13 cellular contexts compared by ENCODE assay signal in genomic region chr10:8897769-8898168, GRCh38.
DNase-seq lines count a peak whose midpoint lies in the region; TF ChIP-seq lines count a peak whose summit lies in the region.
"Had no signal": no experiment of that assay in that cellular context is flagged by ENCODE, and none has a peak within 500 bp of the region (broad histone marks: within the 10 kb centered on the region; RNA-seq: fewer than 3 reads in every experiment).

No MANE protein-coding gene starts in this region.

- CTCF ChIA-PET in CD8-positive, alpha-beta memory T cell (lab: Charles Lee) = no interaction called here
- CTCF ChIA-PET in activated CD4-positive, alpha-beta memory T cell treated with anti-CD3 and anti-CD28 coated beads for 36 hours (lab: Charles Lee) = no interaction called here

- no peak overlapping the region for H3K4me3 ChIP-seq in CD8-positive, alpha-beta memory T cell (ENCODE audit: low read length)
- H3K4me3 ChIP-seq in effector memory CD4-positive, alpha-beta T cell (ENCODE audit: insufficient read depth, low read depth, low read length, poor library complexity, severe bottlenecking) = no peak overlapping the region
- H3K4me3 ChIP-seq: A549, GM12878, HAP-1 had no signal

- H3K27ac ChIP-seq in CD8-positive, alpha-beta memory T cell (ENCODE audit: low read depth, low read length) = no peak overlapping the region
- H3K27ac ChIP-seq in effector memory CD4-positive, alpha-beta T cell (ENCODE audit: insufficient read depth, low read length, poor library complexity, severe bottlenecking) = peak overlapping the region; percentile 46
- H3K27ac ChIP-seq: A549 had no signal

- intact Hi-C loops in activated CD4-positive, alpha-beta memory T cell treated with anti-CD3 and anti-CD28 coated beads for 36 hours (cut with micrococcal nuclease) = loop anchor here (5.0 to 10.0 kb wide), 2 partner anchors 95 to 843 kb away; partner anchors contain the start of gene GATA3
- intact Hi-C loops in activated T-helper 1 cell treated with anti-CD3 and anti-CD28 coated beads, Interleukin-12 subunit alpha, Interleukin-12 subunit beta, Interleukin-2, Interleukin-4 antibody, amounts not matched to agents 30 ng/mL and 10 ng/mL and 1 ng/mL, durations not matched to agents 14 hours and 24 hours and 36 hours (cut with micrococcal nuclease) = no loop called here

- H3K27ac Mint-ChIP-seq in activated naive CD8-positive, alpha-beta T cell = peak overlapping the region; percentile 75
- no peak overlapping the region for H3K27ac Mint-ChIP-seq in activated naive CD8-positive, alpha-beta T cell treated with anti-CD3 and anti-CD28 coated beads for 36 hours
- H3K27ac Mint-ChIP-seq in CD8-positive, alpha-beta memory T cell = peak overlapping the region in 5 of 8 donors; percentile 25 to 86 (median 70)
- peak overlapping the region; percentile 77 for H3K27ac Mint-ChIP-seq in activated CD4-positive, alpha-beta memory T cell treated with anti-CD3 and anti-CD28 coated beads for 36 hours
- H3K27ac Mint-ChIP-seq in activated T-helper 1 cell treated with anti-CD3 and anti-CD28 coated beads, Interleukin-12 subunit alpha, Interleukin-12 subunit beta, Interleukin-2, Interleukin-4 antibody, amounts not matched to agents 30 ng/mL and 10 ng/mL and 1 ng/mL, durations not matched to agents 14 hours and 24 hours and 36 hours = no peak overlapping the region
- H3K27ac Mint-ChIP-seq: CD14-positive monocyte had no signal

- TF ChIP-seq CTCF in GM13977 (IDR thresholded peaks at IDR 0.05; ENCODE audit: extremely low read depth, insufficient read depth, missing control alignments) = no peak

- peak overlapping the region; percentile 72 for H3K4me3 Mint-ChIP-seq in activated naive CD8-positive, alpha-beta T cell
- H3K4me3 Mint-ChIP-seq in activated naive CD8-positive, alpha-beta T cell treated with anti-CD3 and anti-CD28 coated beads for 36 hours = no peak overlapping the region
- peak overlapping the region in 3 of 7 donors; percentile 50 to 68 (median 53) for H3K4me3 Mint-ChIP-seq in CD8-positive, alpha-beta memory T cell
- H3K4me3 Mint-ChIP-seq in activated CD4-positive, alpha-beta memory T cell treated with anti-CD3 and anti-CD28 coated beads for 36 hours = peak overlapping the region; percentile 51
- no peak overlapping the region for H3K4me3 Mint-ChIP-seq in activated T-helper 1 cell treated with anti-CD3 and anti-CD28 coated beads, Interleukin-12 subunit alpha, Interleukin-12 subunit beta, Interleukin-2, Interleukin-4 antibody, amounts not matched to agents 30 ng/mL and 10 ng/mL and 1 ng/mL, durations not matched to agents 14 hours and 24 hours and 36 hours
- H3K4me3 Mint-ChIP-seq: CD14-positive monocyte had no signal

- no peaks in the 10 kb centered on the region for H3K27me3 Mint-ChIP-seq in activated naive CD8-positive, alpha-beta T cell
- H3K27me3 Mint-ChIP-seq in activated naive CD8-positive, alpha-beta T cell treated with anti-CD3 and anti-CD28 coated beads for 36 hours = no peaks in the 10 kb centered on the region
- H3K27me3 Mint-ChIP-seq in CD8-positive, alpha-beta memory T cell = peaks cover 3 to 8% of the 10 kb centered on the region in 2 donors
- H3K27me3 Mint-ChIP-seq in activated CD4-positive, alpha-beta memory T cell treated with anti-CD3 and anti-CD28 coated beads for 36 hours = peaks cover 9% of the 10 kb centered on the region
- no peaks in the 10 kb centered on the region for H3K27me3 Mint-ChIP-seq in activated T-helper 1 cell treated with anti-CD3 and anti-CD28 coated beads, Interleukin-12 subunit alpha, Interleukin-12 subunit beta, Interleukin-2, Interleukin-4 antibody, amounts not matched to agents 30 ng/mL and 10 ng/mL and 1 ng/mL, durations not matched to agents 14 hours and 24 hours and 36 hours (ENCODE audit: insufficient read depth)

- H3K4me1 ChIP-seq in CD8-positive, alpha-beta memory T cell (ENCODE audit: insufficient read depth, low read length) = no peaks in the 10 kb centered on the region
- H3K4me1 ChIP-seq in effector memory CD4-positive, alpha-beta T cell (ENCODE audit: control insufficient read depth, insufficient read depth, low read length, poor library complexity, severe bottlenecking) = no peaks in the 10 kb centered on the region
- H3K4me1 ChIP-seq: A549, HAP-1 had no signal

- DNase-seq in activated naive CD8-positive, alpha-beta T cell treated with anti-CD3 and anti-CD28 coated beads for 36 hours = no peak
- DNase-seq in CD8-positive, alpha-beta memory T cell = no peak
- DNase-seq in activated CD4-positive, alpha-beta memory T cell treated with anti-CD3 and anti-CD28 coated beads for 36 hours = no peak
- DNase-seq in effector memory CD4-positive, alpha-beta T cell = no peak
- DNase-seq in GM13977 (ENCODE audit: low spot score) = no peak
- no peak for DNase-seq in activated T-helper 1 cell treated with anti-CD3 and anti-CD28 coated beads, Interleukin-12 subunit alpha, Interleukin-12 subunit beta, Interleukin-2, Interleukin-4 antibody, amounts not matched to agents 30 ng/mL and 10 ng/mL and 1 ng/mL, durations not matched to agents 14 hours and 24 hours and 36 hours (ENCODE audit: low spot score)
- DNase-seq: DMS79, IMR-90 had no signal

- in situ Hi-C loops in GM13977 (cut with MboI; ENCODE audit: low pct_unique_long_range_greater_than_20kb, low sequenced_read_pairs, unreplicated experiment) = no loop called here

- no peaks in the 10 kb centered on the region for H3K27me3 ChIP-seq in CD8-positive, alpha-beta memory T cell (ENCODE audit: insufficient read depth, low read length, poor library complexity, severe bottlenecking)
- H3K27me3 ChIP-seq in effector memory CD4-positive, alpha-beta T cell (replicated peaks; ENCODE audit: control insufficient read depth, insufficient read depth, low read length, poor library complexity, severe bottlenecking) = no peaks in the 10 kb centered on the region

- peaks cover 3% of the 10 kb centered on the region for H3K36me3 Mint-ChIP-seq in activated naive CD8-positive, alpha-beta T cell
- no peaks in the 10 kb centered on the region for H3K36me3 Mint-ChIP-seq in activated naive CD8-positive, alpha-beta T cell treated with anti-CD3 and anti-CD28 coated beads for 36 hours
- peaks cover 0 to 1% (median 0%) of the 10 kb centered on the region in 3 donors for H3K36me3 Mint-ChIP-seq in CD8-positive, alpha-beta memory T cell
- H3K36me3 Mint-ChIP-seq in activated CD4-positive, alpha-beta memory T cell treated with anti-CD3 and anti-CD28 coated beads for 36 hours = no peaks in the 10 kb centered on the region
- no peaks in the 10 kb centered on the region for H3K36me3 Mint-ChIP-seq in activated T-helper 1 cell treated with anti-CD3 and anti-CD28 coated beads, Interleukin-12 subunit alpha, Interleukin-12 subunit beta, Interleukin-2, Interleukin-4 antibody, amounts not matched to agents 30 ng/mL and 10 ng/mL and 1 ng/mL, durations not matched to agents 14 hours and 24 hours and 36 hours (ENCODE audit: low read depth)
- H3K36me3 Mint-ChIP-seq: CD14-positive monocyte had no signal

- H3K9me3 ChIP-seq in CD8-positive, alpha-beta memory T cell (ENCODE audit: low read length) = no peaks in the 10 kb centered on the region
- H3K9me3 ChIP-seq in effector memory CD4-positive, alpha-beta T cell (ENCODE audit: control insufficient read depth, low read length) = no peaks in the 10 kb centered on the region
- H3K9me3 ChIP-seq: A549, HAP-1 had no signal

- peaks cover 35% of the 10 kb centered on the region for H3K4me1 Mint-ChIP-seq in activated naive CD8-positive, alpha-beta T cell (ENCODE audit: low read depth)
- H3K4me1 Mint-ChIP-seq in activated naive CD8-positive, alpha-beta T cell treated with anti-CD3 and anti-CD28 coated beads for 36 hours = peaks cover 12% of the 10 kb centered on the region
- peaks cover 0 to 24% (median 3%) of the 10 kb centered on the region in 3 donors for H3K4me1 Mint-ChIP-seq in CD8-positive, alpha-beta memory T cell
- H3K4me1 Mint-ChIP-seq in activated CD4-positive, alpha-beta memory T cell treated with anti-CD3 and anti-CD28 coated beads for 36 hours (ENCODE audit: low read depth) = peaks cover 11% of the 10 kb centered on the region
- no peaks in the 10 kb centered on the region for H3K4me1 Mint-ChIP-seq in activated T-helper 1 cell treated with anti-CD3 and anti-CD28 coated beads, Interleukin-12 subunit alpha, Interleukin-12 subunit beta, Interleukin-2, Interleukin-4 antibody, amounts not matched to agents 30 ng/mL and 10 ng/mL and 1 ng/mL, durations not matched to agents 14 hours and 24 hours and 36 hours (ENCODE audit: low read depth)
- H3K4me1 Mint-ChIP-seq: CD14-positive monocyte had no signal

- POLR2A ChIA-PET in CD8-positive, alpha-beta memory T cell (lab: Charles Lee) = no interaction called here
- POLR2A ChIA-PET in activated CD4-positive, alpha-beta memory T cell treated with anti-CD3 and anti-CD28 coated beads for 36 hours (lab: Charles Lee) = no interaction called here

- no peaks in the 10 kb centered on the region for H3K36me3 ChIP-seq in CD8-positive, alpha-beta memory T cell (ENCODE audit: insufficient read depth, low read length)
- H3K36me3 ChIP-seq in effector memory CD4-positive, alpha-beta T cell (ENCODE audit: control insufficient read depth, insufficient read depth, low read length) = no peaks in the 10 kb centered on the region
- H3K36me3 ChIP-seq: HAP-1 had no signal

- peaks cover 3% of the 10 kb centered on the region for H3K9me3 Mint-ChIP-seq in activated naive CD8-positive, alpha-beta T cell (ENCODE audit: low read depth)
- peaks cover 2% of the 10 kb centered on the region for H3K9me3 Mint-ChIP-seq in activated naive CD8-positive, alpha-beta T cell treated with anti-CD3 and anti-CD28 coated beads for 36 hours
- H3K9me3 Mint-ChIP-seq in CD8-positive, alpha-beta memory T cell = no peaks in the 10 kb centered on the region
- H3K9me3 Mint-ChIP-seq in activated CD4-positive, alpha-beta memory T cell treated with anti-CD3 and anti-CD28 coated beads for 36 hours = no peaks in the 10 kb centered on the region
- H3K9me3 Mint-ChIP-seq in activated T-helper 1 cell treated with anti-CD3 and anti-CD28 coated beads, Interleukin-12 subunit alpha, Interleukin-12 subunit beta, Interleukin-2, Interleukin-4 antibody, amounts not matched to agents 30 ng/mL and 10 ng/mL and 1 ng/mL, durations not matched to agents 14 hours and 24 hours and 36 hours = no peaks in the 10 kb centered on the region

Comparison
In these comparisons a context has a peak if more than half of its experiments do, and no peak if none do; other contexts are left out.
1. H3K27ac Mint-ChIP-seq: peak in activated naive CD8-positive, alpha-beta T cell (single experiment), CD8-positive, alpha-beta memory T cell (5 of 8) and activated CD4-positive, alpha-beta memory T cell treated with anti-CD3 and anti-CD28 coated beads for 36 hours (single experiment); none in activated naive CD8-positive, alpha-beta T cell treated with anti-CD3 and anti-CD28 coated beads for 36 hours (single experiment) and activated T-helper 1 cell treated with anti-CD3 and anti-CD28 coated beads, Interleukin-12 subunit alpha, Interleukin-12 subunit beta, Interleukin-2, Interleukin-4 antibody, amounts not matched to agents 30 ng/mL and 10 ng/mL and 1 ng/mL, durations not matched to agents 14 hours and 24 hours and 36 hours (single experiment).
2. H3K4me3 Mint-ChIP-seq: peak in activated naive CD8-positive, alpha-beta T cell (single experiment) and activated CD4-positive, alpha-beta memory T cell treated with anti-CD3 and anti-CD28 coated beads for 36 hours (single experiment); none in activated naive CD8-positive, alpha-beta T cell treated with anti-CD3 and anti-CD28 coated beads for 36 hours (single experiment) and activated T-helper 1 cell treated with anti-CD3 and anti-CD28 coated beads, Interleukin-12 subunit alpha, Interleukin-12 subunit beta, Interleukin-2, Interleukin-4 antibody, amounts not matched to agents 30 ng/mL and 10 ng/mL and 1 ng/mL, durations not matched to agents 14 hours and 24 hours and 36 hours (single experiment).